Comparison of ENCODE assay signal across 19 cellular contexts in genomic region chr2:64615206-64615763, GRCh38. TPM values are rescaled to one million over a fixed set of nuclear protein-coding genes. Genes with fewer than 3 reads are reported as not detected.
DNase-seq lines count a peak whose midpoint lies in the region; ATAC-seq lines count a peak whose summit lies in the region.
"Had no signal": no experiment of that assay in that cellular context is flagged by ENCODE, and none has a peak within 500 bp of the region (broad histone marks: within the 10 kb centered on the region; RNA-seq: fewer than 3 reads in every experiment).

No MANE protein-coding gene starts in this region.

- H3K4me3 Mint-ChIP-seq in activated naive CD4-positive, alpha-beta T cell treated with anti-CD3 and anti-CD28 coated beads, Interleukin-2, amount 10 ng/mL, durations not matched to agents 7 days and 5 days: no peak overlapping the region
- H3K4me3 Mint-ChIP-seq: CD14-positive monocyte; CD4-positive, alpha-beta memory T cell had no signal

- H3K4me3 ChIP-seq in neuronal stem cell (ENCODE audit: low read length in 2 of 2): no peak overlapping the region
- H3K4me3 ChIP-seq in HAP-1: no peak overlapping the region
- H3K4me3 ChIP-seq: A549, BLaER1 had no signal

- no peak overlapping the region for H4K8ac ChIP-seq in neuronal stem cell (ENCODE audit: low read depth, low read length)

- no peak overlapping the region for H2BK5ac ChIP-seq in neuronal stem cell (ENCODE audit: low read length)

- no peaks in the 10 kb centered on the region for H3K79me1 ChIP-seq in neuronal stem cell (ENCODE audit: low read depth, low read length)

- peaks cover 0 to 8% (median 0%) of the 10 kb centered on the region in 3 experiments for H3K27me3 ChIP-seq in neuronal stem cell (ENCODE audit: control insufficient read depth in 3 of 3, insufficient read depth in 3 of 3, low read depth in 1 of 3, low read length in 3 of 3)
- no peaks in the 10 kb centered on the region for H3K27me3 ChIP-seq in HAP-1 (ENCODE audit: low read depth)

- in situ Hi-C loops in HAP-1 (cut with MboI; ENCODE audit: low sequenced_read_pairs): no loop called here

- no peak overlapping the region for H3K27ac Mint-ChIP-seq in activated naive CD4-positive, alpha-beta T cell treated with anti-CD3 and anti-CD28 coated beads, Interleukin-2, amount 10 ng/mL, durations not matched to agents 7 days and 5 days
- H3K27ac Mint-ChIP-seq: CD14-positive monocyte had no signal

- H2BK15ac ChIP-seq in neuronal stem cell (ENCODE audit: low read length): peak overlapping the region; percentile 2

- peak; percentile 10 for DNase-seq in activated naive CD4-positive, alpha-beta T cell treated with anti-CD3 and anti-CD28 coated beads, Interleukin-2, amount 10 ng/mL, durations not matched to agents 7 days and 5 days
- no peak for DNase-seq in activated naive CD4-positive, alpha-beta T cell treated with anti-CD3 and anti-CD28 coated beads, Interleukin-2, amount 50 U/mL, for 16 hours
- DNase-seq in islet precursor cell: peak; percentile 22
- DNase-seq in neuronal stem cell (ENCODE audit: low spot score): no peak
- peak; percentile 24 for DNase-seq in ureter (ENCODE audit: low spot score)
- no peak for DNase-seq in HPDE6-E6E7 (ENCODE audit: extremely low spot score)
- no peak for DNase-seq in HAP-1 (ENCODE audit: low spot score in 2 of 2)
- DNase-seq: AML-193; CD4-positive, alpha-beta memory T cell; DMS153; DMS79; GF-D8; GOT3; H7 had no signal

- no peak overlapping the region for H3K9ac ChIP-seq in neuronal stem cell (ENCODE audit: low read depth, low read length, poor library complexity)
- H3K9ac ChIP-seq: BLaER1 had no signal

- H3K4ac ChIP-seq in neuronal stem cell (ENCODE audit: low read length): no peak overlapping the region

- no peaks in the 10 kb centered on the region for H3K9me3 Mint-ChIP-seq in activated naive CD4-positive, alpha-beta T cell treated with anti-CD3 and anti-CD28 coated beads, Interleukin-2, amount 10 ng/mL, durations not matched to agents 7 days and 5 days
- H3K9me3 Mint-ChIP-seq: CD4-positive, alpha-beta memory T cell had no signal

- H3K36me3 ChIP-seq in neuronal stem cell (replicated peaks in 1 of 2; ENCODE audit: control insufficient read depth in 2 of 2, insufficient read depth in 2 of 2, low read length in 2 of 2) (no peaks in the 10 kb centered on the region), HAP-1 (replicated peaks) (no peaks in the 10 kb centered on the region)
- H3K36me3 ChIP-seq: BLaER1 had no signal

- no peaks in the 10 kb centered on the region for H3K4me1 Mint-ChIP-seq in activated naive CD4-positive, alpha-beta T cell treated with anti-CD3 and anti-CD28 coated beads, Interleukin-2, amount 10 ng/mL, durations not matched to agents 7 days and 5 days

- H3K9me3 ChIP-seq in neuronal stem cell (replicated peaks in 1 of 2; ENCODE audit: control insufficient read depth in 2 of 2, insufficient read depth in 1 of 2, low read depth in 1 of 2, low read length in 2 of 2) (no peaks in the 10 kb centered on the region), HAP-1 (no peaks in the 10 kb centered on the region)
- H3K9me3 ChIP-seq: A549, BLaER1 had no signal

- no peaks in the 10 kb centered on the region for H3K36me3 Mint-ChIP-seq in activated naive CD4-positive, alpha-beta T cell treated with anti-CD3 and anti-CD28 coated beads, Interleukin-2, amount 10 ng/mL, durations not matched to agents 7 days and 5 days
- H3K36me3 Mint-ChIP-seq: CD14-positive monocyte; CD4-positive, alpha-beta memory T cell had no signal

- H3K4me1 ChIP-seq in neuronal stem cell (ENCODE audit: control insufficient read depth in 2 of 2, insufficient read depth in 1 of 2, low read depth in 1 of 2, low read length in 2 of 2): peaks cover 13 to 20% of the 10 kb centered on the region in 2 donors
- peaks cover 20% of the 10 kb centered on the region for H3K4me1 ChIP-seq in HAP-1
- H3K4me1 ChIP-seq: A549 had no signal

- H3K14ac ChIP-seq in neuronal stem cell (ENCODE audit: low read length): no peak overlapping the region

- WGBS in neuronal stem cell (ENCODE audit: extremely low coverage in 2 of 2, insufficient read length in 2 of 2, insufficient replicate concordance in 1 of 2), 2 donors: no CpG with 5 or more reads among the region's 6 CpGs

- H3K27me3 Mint-ChIP-seq in activated naive CD4-positive, alpha-beta T cell treated with anti-CD3 and anti-CD28 coated beads, Interleukin-2, amount 10 ng/mL, durations not matched to agents 7 days and 5 days: peaks cover 58% of the 10 kb centered on the region
- H3K27me3 Mint-ChIP-seq: CD4-positive, alpha-beta memory T cell had no signal

- H2BK12ac ChIP-seq in neuronal stem cell (ENCODE audit: low read length): peak overlapping the region; percentile 18

- no peak overlapping the region for H3K27ac ChIP-seq in neuronal stem cell (replicated peaks; ENCODE audit: low read length)
- H3K27ac ChIP-seq: 22Rv1, A549, BLaER1 had no signal

- peak overlapping the region; percentile 36 for H3K18ac ChIP-seq in neuronal stem cell (ENCODE audit: low read length)

- H4K91ac ChIP-seq in neuronal stem cell (ENCODE audit: low read depth, low read length, poor library complexity): no peak overlapping the region

- CTCF ChIA-PET in activated naive CD4-positive, alpha-beta T cell treated with anti-CD3 and anti-CD28 coated beads, Interleukin-2, amount 10 ng/mL, durations not matched to agents 7 days and 5 days (lab: Charles Lee): interaction anchor here (1.2 to 5.0 kb wide), 3 partner anchors 8 to 258 kb away, joined by 3 to 26 read pairs (median 4); no protein-coding TSS in a partner anchor

- H2AFZ ChIP-seq in neuronal stem cell (ENCODE audit: low read length): no peak overlapping the region

- H2BK120ac ChIP-seq in neuronal stem cell (ENCODE audit: low read depth, low read length): no peak overlapping the region

- H2AK5ac ChIP-seq in neuronal stem cell (ENCODE audit: low read depth, low read length): peak overlapping the region; percentile 28

- H3K4me2 ChIP-seq in neuronal stem cell (ENCODE audit: insufficient read depth, low read length, poor library complexity, severe bottlenecking): no peak overlapping the region
- H3K4me2 ChIP-seq: A549, BLaER1 had no signal

- ATAC-seq in HG03039 (IDR thresholded peaks at IDR 0.05; ENCODE audit: unreplicated experiment): no peak
- ATAC-seq: A549 had no signal

- H3K23ac ChIP-seq in neuronal stem cell (ENCODE audit: low read depth, low read length, poor library complexity): no peak overlapping the region

RNA-seq across cellular contexts. Expression of gene SERTAD2, which starts 38.4 kb away (rescaled TPM):
- 20.0 TPM for polyA plus RNA-seq in neuronal stem cell (2013, experiment 1 of 2)
- 19.5 TPM for polyA plus RNA-seq in neuronal stem cell (2013, experiment 2 of 2)
- total RNA-seq in ureter: 23.1 TPM

Comparison
In these comparisons a context has a peak if more than half of its experiments do, and no peak if none do; other contexts are left out.
1. DNase-seq: peak in activated naive CD4-positive, alpha-beta T cell treated with anti-CD3 and anti-CD28 coated beads, Interleukin-2, amount 10 ng/mL, durations not matched to agents 7 days and 5 days (single experiment), islet precursor cell (single experiment) and ureter (single experiment); none in activated naive CD4-positive, alpha-beta T cell treated with anti-CD3 and anti-CD28 coated beads, Interleukin-2, amount 50 U/mL, for 16 hours (single experiment), neuronal stem cell (single experiment), HPDE6-E6E7 (single experiment) and HAP-1 (0 of 2).